ENCODE assay signal across 14 cellular contexts in the genomic region with DNA sequence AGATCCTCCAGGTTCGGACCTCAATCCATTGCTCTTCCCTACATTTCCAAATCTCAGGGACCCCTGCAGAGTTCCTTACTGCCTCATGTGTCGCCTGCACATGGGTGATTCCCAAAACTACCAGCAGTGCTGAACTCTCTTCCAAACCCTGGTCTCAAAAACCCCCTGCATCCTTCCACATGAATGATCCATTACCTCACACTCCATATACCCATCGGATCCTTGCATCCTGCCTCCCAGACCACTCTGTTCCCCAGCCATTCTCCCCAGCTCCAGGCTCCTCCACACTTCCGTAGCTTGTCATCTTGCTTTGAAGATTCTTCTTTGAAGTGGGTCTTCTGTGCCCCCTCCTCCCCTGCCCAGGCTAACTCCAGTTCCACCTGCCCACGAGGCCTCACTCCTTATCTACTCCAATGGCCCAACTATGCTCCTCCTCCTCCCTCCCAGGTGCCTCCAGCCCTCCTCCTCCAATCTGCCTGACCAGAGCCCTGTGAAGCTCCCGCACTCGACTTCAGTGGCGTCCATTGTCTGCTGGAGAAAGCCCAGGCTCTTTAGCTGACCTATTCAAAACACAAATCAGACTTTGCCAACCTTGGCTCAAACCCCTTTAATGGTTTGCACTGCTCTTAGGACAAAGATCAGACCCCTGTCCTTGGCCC. TPM values are rescaled to one million over a fixed set of nuclear protein-coding genes. Genes with fewer than 3 reads are reported as not detected.
"Had no signal": no experiment of that assay in that cellular context is flagged by ENCODE, and none has a peak within 500 bp of the region (broad histone marks: within the 10 kb centered on the region; RNA-seq: fewer than 3 reads in every experiment).

No MANE protein-coding gene starts in this region.

- H3K27me3 Mint-ChIP-seq: activated naive CD4-positive, alpha-beta T cell treated with anti-CD3 and anti-CD28 coated beads, Interleukin-2, amount 50 U/mL, for 24 hours had no signal

- H3K36me3 Mint-ChIP-seq: activated naive CD4-positive, alpha-beta T cell treated with anti-CD3 and anti-CD28 coated beads, Interleukin-2, amount 50 U/mL, for 24 hours; naive thymus-derived CD4-positive, alpha-beta T cell; WTC11 had no signal

- DNase-seq: activated CD4-positive, alpha-beta T cell treated with anti-CD3 and anti-CD28 coated beads for 36 hours; activated gamma-delta T cell; adrenal gland; foreskin melanocyte; glutamatergic neuron; stimulated activated CD4-positive, alpha-beta T cell treated with anti-CD3 and anti-CD28 coated beads, Interleukin-12 subunit alpha, Interleukin-12 subunit beta, amount 100 ng/mL, for 4 hours; stimulated activated CD8-positive, alpha-beta memory T cell treated with anti-CD3 and anti-CD28 coated beads, Interleukin-4, amount 100 ng/mL, for 48 hours had no signal

- H3K27ac Mint-ChIP-seq: activated naive CD4-positive, alpha-beta T cell treated with anti-CD3 and anti-CD28 coated beads, Interleukin-2, amount 50 U/mL, for 24 hours; WTC11 had no signal

- H3K4me3 Mint-ChIP-seq: activated CD4-positive, alpha-beta T cell treated with anti-CD3 and anti-CD28 coated beads for 36 hours; activated naive CD4-positive, alpha-beta T cell treated with anti-CD3 and anti-CD28 coated beads, Interleukin-2, amount 50 U/mL, for 24 hours; naive thymus-derived CD4-positive, alpha-beta T cell; WTC11 had no signal

- H3K27ac ChIP-seq: adrenal gland, transverse colon, vagina had no signal

- H3K9me3 Mint-ChIP-seq: activated naive CD4-positive, alpha-beta T cell treated with anti-CD3 and anti-CD28 coated beads, Interleukin-2, amount 50 U/mL, for 24 hours; WTC11 had no signal

RNA-seq across cellular contexts. Expression of a gene that starts 19.6 kb away (rescaled TPM):
- total RNA-seq: activated CD4-positive, alpha-beta T cell treated with anti-CD3 and anti-CD28 coated beads for 36 hours; kidney epithelial cell; mucosa of gallbladder; naive thymus-derived CD4-positive, alpha-beta T cell; WTC11 had no signal
